ENCODE assay signal across 30 cellular contexts in the genomic region with DNA sequence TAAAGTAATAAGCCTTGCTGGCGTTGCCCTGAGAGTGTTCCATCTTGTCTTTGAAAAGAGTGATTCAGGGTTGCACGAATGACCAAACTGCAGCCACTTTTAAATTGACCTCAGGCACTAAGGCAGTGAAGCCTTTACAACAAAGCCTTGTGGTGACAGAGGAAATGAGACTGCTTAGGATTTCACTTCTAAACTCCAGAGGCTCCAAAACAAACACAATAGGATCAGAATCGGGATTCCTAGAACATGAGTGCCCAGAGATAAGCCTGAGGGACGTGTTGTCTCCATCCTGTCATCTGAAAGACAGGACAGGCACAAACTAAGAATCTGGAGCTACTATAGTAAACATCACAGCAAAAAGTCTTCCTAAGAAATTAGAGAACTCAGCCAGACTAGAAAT.
DNase-seq lines count a peak whose midpoint lies in the region; ATAC-seq, FAIRE-seq and TF ChIP-seq lines count a peak whose summit lies in the region.
"Had no signal": no experiment of that assay in that cellular context is flagged by ENCODE, and none has a peak within 500 bp of the region (broad histone marks: within the 10 kb centered on the region; RNA-seq: fewer than 3 reads in every experiment).

No MANE protein-coding gene starts in this region.

- no peak overlapping the region for H2AK5ac ChIP-seq in mesenchymal stem cell (ENCODE audit: low read length, severe bottlenecking)

- H3K4ac ChIP-seq in mesenchymal stem cell (ENCODE audit: low read depth in 1 of 2, low read length in 2 of 2) = no peak overlapping the region

- ATAC-seq in stimulated activated naive CD8-positive, alpha-beta T cell treated with anti-CD3 and anti-CD28 coated beads, Interleukin-15, amount 100 ng/mL, for 72 hours = no peak
- ATAC-seq: A549; effector memory CD8-positive, alpha-beta T cell had no signal

- H3K23ac ChIP-seq in mesenchymal stem cell (ENCODE audit: low read length in 2 of 2) = no peak overlapping the region

- no peaks in the 10 kb centered on the region for H3K36me3 ChIP-seq in PC-9 (ENCODE audit: low read depth)
- no peaks in the 10 kb centered on the region for H3K36me3 ChIP-seq in esophagus muscularis mucosa
- no peaks in the 10 kb centered on the region for H3K36me3 ChIP-seq in mesenchymal stem cell (ENCODE audit: control insufficient read depth in 1 of 2, insufficient read depth in 2 of 2, low read depth in 1 of 2, low read length in 2 of 2)
- no peaks in the 10 kb centered on the region for H3K36me3 ChIP-seq in small intestine (ENCODE audit: control insufficient read depth in 2 of 2, insufficient read depth in 2 of 2, low read length in 2 of 2)
- H3K36me3 ChIP-seq: thoracic aorta, uterus had no signal

- POLR2A ChIA-PET in PC-9 (lab: Charles Lee; ENCODE audit: unreplicated experiment) = no interaction called here

- no peak overlapping the region for H3K9ac ChIP-seq in mesenchymal stem cell (ENCODE audit: low read length)
- H3K9ac ChIP-seq: GM23248 had no signal

- DNase-seq in A172 (ENCODE audit: low spot score) = peak; percentile 24
- no peak for DNase-seq in PC-9
- no peak for DNase-seq in esophagus muscularis mucosa (ENCODE audit: extremely low spot score)
- DNase-seq in mesenchymal stem cell = no peak
- DNase-seq in small intestine = no peak
- no peak for DNase-seq in SK-N-DZ (ENCODE audit: low spot score)
- no peak for DNase-seq in COLO668 (lab: John Stamatoyannopoulos, UW; ENCODE audit: unreplicated experiment)
- no peak for DNase-seq in stimulated activated naive CD8-positive, alpha-beta T cell treated with anti-CD3 and anti-CD28 coated beads, Interleukin-15, amount 100 ng/mL, for 72 hours
- DNase-seq: activated CD4-positive, alpha-beta T cell treated with anti-CD3 and anti-CD28 coated beads, Interleukin-2, amount 10 ng/mL, durations not matched to agents 7 days and 5 days; activated naive CD4-positive, alpha-beta T cell treated with Interleukin-2 at 50 U/mL for 16 hours; activated T-cell treated with anti-CD3 and anti-CD28 coated beads, Interleukin-2, amount 50 U/mL, for 48 hours; CD4-positive, alpha-beta memory T cell; effector memory CD8-positive, alpha-beta T cell; EL; GM23248; HFFc6; NCI-H1694; NCI-H524 treated with DMSO at 0.1 percent for 48 hours; posterior cingulate gyrus; SHP77 treated with DMSO at 0.1 percent for 48 hours; stimulated activated CD4-positive, alpha-beta T cell treated with anti-CD3 and anti-CD28 coated beads, Interleukin-15, amount 100 ng/mL, for 24 hours; stimulated activated naive CD4-positive, alpha-beta T cell; T-helper 9 cell; uterus had no signal

- H2BK15ac ChIP-seq in mesenchymal stem cell (ENCODE audit: low read depth, poor library complexity, severe bottlenecking) = no peak overlapping the region

- no peak overlapping the region for H2BK120ac ChIP-seq in mesenchymal stem cell (ENCODE audit: low read depth, low read length)

- no peaks in the 10 kb centered on the region for H3K4me1 Mint-ChIP-seq in stimulated activated naive CD8-positive, alpha-beta T cell treated with anti-CD3 and anti-CD28 coated beads, Interleukin-15, amount 100 ng/mL, for 72 hours
- H3K4me1 Mint-ChIP-seq: activated CD4-positive, alpha-beta T cell treated with anti-CD3 and anti-CD28 coated beads, Interleukin-2, amount 10 ng/mL, durations not matched to agents 7 days and 5 days; CD4-positive, alpha-beta memory T cell had no signal

- H3K27ac ChIP-seq in PC-9 = no peak overlapping the region
- H3K27ac ChIP-seq in esophagus muscularis mucosa (replicated peaks in 1 of 4) = peak overlapping the region; percentile 31 to 51 (median 42)
- no peak overlapping the region for H3K27ac ChIP-seq in mesenchymal stem cell (ENCODE audit: low read length, poor library complexity, severe bottlenecking)
- no peak overlapping the region for H3K27ac ChIP-seq in small intestine (ENCODE audit: low read depth in 1 of 2, low read length in 1 of 2)
- H3K27ac ChIP-seq: A549, coronary artery, GM23248, HL-60, thoracic aorta, uterus had no signal

- no peak for FAIRE-seq in small intestine (lab: Jason Lieb, UNC)
- FAIRE-seq: A549, GM12891, islet of Langerhans had no signal

- WGBS in esophagus muscularis mucosa = 21% methylated on average over 4 of the region's 4 CpGs
- 31% methylated on average over 4 of the region's 4 CpGs for WGBS in mesenchymal stem cell
- 27 to 35% (median 28%) methylated on average over 4 of the region's 4 CpGs for WGBS in small intestine, 3 donors

- H4K8ac ChIP-seq in mesenchymal stem cell (ENCODE audit: low read length) = no peak overlapping the region

- no TSS peak for BruUV-seq in PC-9 (replicated peaks; lab: Mats Ljungman, UMichigan)

- H4K20me1 ChIP-seq in PC-9 (ENCODE audit: insufficient read depth) = no peaks in the 10 kb centered on the region

- no peak overlapping the region for H2BK5ac ChIP-seq in mesenchymal stem cell (ENCODE audit: low read depth, low read length, poor library complexity, severe bottlenecking)

- CTCF ChIA-PET in PC-9 (lab: Charles Lee) = no interaction called here

- H3F3A ChIP-seq in PC-9 (ENCODE audit: insufficient read depth, low read depth) = no peaks in the 10 kb centered on the region

- H3K27me3 Mint-ChIP-seq in stimulated activated naive CD8-positive, alpha-beta T cell treated with anti-CD3 and anti-CD28 coated beads, Interleukin-15, amount 100 ng/mL, for 72 hours = no peaks in the 10 kb centered on the region
- H3K27me3 Mint-ChIP-seq: activated CD4-positive, alpha-beta T cell treated with anti-CD3 and anti-CD28 coated beads, Interleukin-2, amount 10 ng/mL, durations not matched to agents 7 days and 5 days; CD4-positive, alpha-beta memory T cell; effector memory CD8-positive, alpha-beta T cell had no signal

- TF ChIP-seq EP300 in esophagus muscularis mucosa (IDR thresholded peaks at IDR 0.05) = no peak

- H3K18ac ChIP-seq in mesenchymal stem cell (ENCODE audit: low read depth in 1 of 2, low read length in 2 of 2) = no peak overlapping the region

- intact Hi-C loops in PC-9 (cut with micrococcal nuclease; ENCODE audit: unreplicated experiment) = no loop called here
- intact Hi-C loops in esophagus muscularis mucosa (cut with DNase I) = no loop called here

- no peaks in the 10 kb centered on the region for H3K79me1 ChIP-seq in mesenchymal stem cell (replicated peaks; ENCODE audit: low read length, poor library complexity, severe bottlenecking)

- H3K4me2 ChIP-seq in PC-9 (no peak overlapping the region), mesenchymal stem cell (ENCODE audit: low read length, poor library complexity, severe bottlenecking) (no peak overlapping the region)
- H3K4me2 ChIP-seq: A549 had no signal

- TF ChIP-seq CTCF in PC-9 (conservative IDR thresholded peaks at IDR 0.05) (no peak), esophagus muscularis mucosa (IDR thresholded peaks at IDR 0.05) (no peak)

- no peaks in the 10 kb centered on the region for H3K79me2 ChIP-seq in PC-9 (ENCODE audit: low read depth)

- H2BK12ac ChIP-seq in mesenchymal stem cell (ENCODE audit: low read length in 2 of 2) = no peak overlapping the region

- no peak overlapping the region for H3K4me3 Mint-ChIP-seq in stimulated activated naive CD8-positive, alpha-beta T cell treated with anti-CD3 and anti-CD28 coated beads, Interleukin-15, amount 100 ng/mL, for 72 hours
- H3K4me3 Mint-ChIP-seq: activated CD4-positive, alpha-beta T cell treated with anti-CD3 and anti-CD28 coated beads, Interleukin-2, amount 10 ng/mL, durations not matched to agents 7 days and 5 days; CD4-positive, alpha-beta memory T cell; effector memory CD8-positive, alpha-beta T cell; HFFc6 had no signal

- H3K9me2 ChIP-seq in PC-9 (ENCODE audit: insufficient read depth) = no peaks in the 10 kb centered on the region

- H4K91ac ChIP-seq in mesenchymal stem cell (ENCODE audit: low read length) = no peak overlapping the region

- H3K27ac Mint-ChIP-seq in stimulated activated naive CD8-positive, alpha-beta T cell treated with anti-CD3 and anti-CD28 coated beads, Interleukin-15, amount 100 ng/mL, for 72 hours = no peak overlapping the region
- H3K27ac Mint-ChIP-seq: activated CD4-positive, alpha-beta T cell treated with anti-CD3 and anti-CD28 coated beads, Interleukin-2, amount 10 ng/mL, durations not matched to agents 7 days and 5 days; CD4-positive, alpha-beta memory T cell; effector memory CD8-positive, alpha-beta T cell; HFFc6 had no signal

- H3K27me3 ChIP-seq in PC-9 (ENCODE audit: insufficient read depth, low read depth) (no peaks in the 10 kb centered on the region), esophagus muscularis mucosa (no peaks in the 10 kb centered on the region), mesenchymal stem cell (ENCODE audit: control insufficient read depth in 1 of 2, insufficient read depth in 1 of 2, low read length in 2 of 2) (no peaks in the 10 kb centered on the region), small intestine (ENCODE audit: control insufficient read depth in 2 of 2, insufficient read depth in 2 of 2, low read length in 2 of 2) (no peaks in the 10 kb centered on the region)
- H3K27me3 ChIP-seq: uterus had no signal

- no peak overlapping the region for H3K4me3 ChIP-seq in PC-9
- no peak overlapping the region for H3K4me3 ChIP-seq in esophagus muscularis mucosa
- H3K4me3 ChIP-seq in mesenchymal stem cell (ENCODE audit: insufficient read depth in 1 of 2, low read depth in 1 of 2, low read length in 2 of 2) = no peak overlapping the region
- H3K4me3 ChIP-seq in small intestine (ENCODE audit: low read depth in 1 of 2, low read length in 2 of 2) = no peak overlapping the region
- H3K4me3 ChIP-seq: A549, coronary artery, GM23248, thoracic aorta, uterus had no signal

- H3K4me1 ChIP-seq in PC-9 (replicated peaks; ENCODE audit: insufficient read depth) = no peaks in the 10 kb centered on the region
- peaks cover 0 to 21% (median 18%) of the 10 kb centered on the region in 4 donors for H3K4me1 ChIP-seq in esophagus muscularis mucosa
- no peaks in the 10 kb centered on the region for H3K4me1 ChIP-seq in mesenchymal stem cell (ENCODE audit: control insufficient read depth, insufficient read depth, low read depth, low read length)
- no peaks in the 10 kb centered on the region for H3K4me1 ChIP-seq in small intestine (ENCODE audit: control insufficient read depth in 2 of 2, insufficient read depth in 1 of 2, low read depth in 1 of 2, low read length in 1 of 2)
- H3K4me1 ChIP-seq: A549, uterus had no signal

- H3K9me3 ChIP-seq in PC-9 (ENCODE audit: insufficient read depth, low read depth) (no peaks in the 10 kb centered on the region), esophagus muscularis mucosa (no peaks in the 10 kb centered on the region), mesenchymal stem cell (ENCODE audit: control insufficient read depth, low read length) (no peaks in the 10 kb centered on the region), small intestine (ENCODE audit: control insufficient read depth, low read depth) (no peaks in the 10 kb centered on the region)
- H3K9me3 ChIP-seq: A549, thoracic aorta, uterus had no signal

- H3K14ac ChIP-seq in mesenchymal stem cell (ENCODE audit: low read length in 2 of 2) = no peak overlapping the region

- H2AFZ ChIP-seq in PC-9 = 0 out of 2 replicates have a peak overlapping the region, but pooled peaks have one; percentile 16
- H2AFZ ChIP-seq in mesenchymal stem cell (ENCODE audit: low read depth, low read length) = peak overlapping the region; percentile 10
- H2AFZ ChIP-seq: GM23248 had no signal

- H3K9me3 Mint-ChIP-seq in stimulated activated naive CD8-positive, alpha-beta T cell treated with anti-CD3 and anti-CD28 coated beads, Interleukin-15, amount 100 ng/mL, for 72 hours = peaks cover 0 to 12% of the 10 kb centered on the region in 2 donors
- H3K9me3 Mint-ChIP-seq: activated CD4-positive, alpha-beta T cell treated with anti-CD3 and anti-CD28 coated beads, Interleukin-2, amount 10 ng/mL, durations not matched to agents 7 days and 5 days had no signal

- TF ChIP-seq POLR2A in esophagus muscularis mucosa (IDR thresholded peaks at IDR 0.05; ENCODE audit: low read depth) = no peak

Comparison
In these comparisons a context has a peak if more than half of its experiments do, and no peak if none do; other contexts are left out.
1. H3K27ac ChIP-seq: peak in esophagus muscularis mucosa (4 of 4); none in PC-9 (single experiment), mesenchymal stem cell (single experiment) and small intestine (0 of 2).